In genomic region chr5:169717298-169717697, GRCh38 we compare ENCODE assay signal across 12 cellular contexts.
DNase-seq lines count a peak whose midpoint lies in the region; ATAC-seq and TF ChIP-seq lines count a peak whose summit lies in the region.
"Had no signal": no experiment of that assay in that cellular context is flagged by ENCODE, and none has a peak within 500 bp of the region (broad histone marks: within the 10 kb centered on the region; RNA-seq: fewer than 3 reads in every experiment).

No MANE protein-coding gene starts in this region.

- no peak overlapping the region for H4K8ac ChIP-seq in IMR-90 (ENCODE audit: low read depth in 2 of 2, low read length in 2 of 2)

- H3K4me2 ChIP-seq in IMR-90 (ENCODE audit: low read depth, low read length): no peak overlapping the region

- H3K36me3 ChIP-seq in ACC112 (ENCODE audit: insufficient read depth, low read length): 0 out of 2 replicates have a peak, but pooled peaks cover 2% of the 10 kb centered on the region
- no peaks in the 10 kb centered on the region for H3K36me3 ChIP-seq in IMR-90 (ENCODE audit: control insufficient read depth, insufficient read depth, low read length)

- no peak overlapping the region for H4K91ac ChIP-seq in IMR-90 (ENCODE audit: insufficient read depth, low read depth, low read length)

- H4K5ac ChIP-seq in IMR-90 (ENCODE audit: low read depth, low read length): no peak overlapping the region

- CTCF ChIA-PET in IMR-90 (lab: Yijun Ruan, JAX): interaction anchor here (0.6 to 1.5 kb wide), 2 partner anchors 188 to 263 kb away, joined by 3 to 4 read pairs; partner anchors contain the start of gene INSYN2B

- no peak overlapping the region for H2AK9ac ChIP-seq in IMR-90 (replicated peaks; ENCODE audit: low read depth, low read length, poor library complexity)

- TF ChIP-seq POLR2A in IMR-90 (IDR thresholded peaks at IDR 0.05; ENCODE audit: low read depth, low read length): no peak

- no peaks in the 10 kb centered on the region for H3K79me1 ChIP-seq in IMR-90 (ENCODE audit: low read depth in 1 of 2, low read length in 2 of 2)

- no peaks in the 10 kb centered on the region; the same call in 1 of the 2 replicates for H3K9me3 ChIP-seq in IMR-90 (ENCODE audit: control insufficient read depth, insufficient read depth, low read length)

- H3K4me3 ChIP-seq in ACC112 (ENCODE audit: low read depth, low read length) (no peak overlapping the region), IMR-90 (ENCODE audit: insufficient read depth, low read depth, low read length) (no peak overlapping the region), foreskin fibroblast (ENCODE audit: low read depth in 1 of 2, low read length in 2 of 2) (no peak overlapping the region)

- no peaks in the 10 kb centered on the region; the same call in none of the 2 replicates for H3K9me1 ChIP-seq in IMR-90 (ENCODE audit: insufficient read depth, low read length)

- H3K4me1 ChIP-seq in ACC112 (ENCODE audit: control insufficient read depth, insufficient read depth, low read length, unreplicated experiment) (peaks cover 29% of the 10 kb centered on the region), IMR-90 (ENCODE audit: control insufficient read depth, insufficient read depth, low read length) (peaks cover 10% of the 10 kb centered on the region)
- H3K4me1 ChIP-seq: parathyroid adenoma had no signal

- H3K56ac ChIP-seq in IMR-90 (ENCODE audit: extremely low read depth, insufficient read depth, low read length): no peak overlapping the region

- no peaks in the 10 kb centered on the region; the same call in 1 of the 2 replicates for H4K20me1 ChIP-seq in IMR-90 (ENCODE audit: insufficient read depth, low read length)

- intact Hi-C loops in IMR-90 (cut with micrococcal nuclease): loop anchor here (5.0 kb wide), 1 partner anchor 50 kb away; no protein-coding TSS in a partner anchor

- no peak overlapping the region; the same call in 1 of the 2 replicates for H2BK20ac ChIP-seq in IMR-90 (ENCODE audit: low read depth, low read length)

- no TSS peak for BruUV-seq in IMR-90 (replicated peaks; lab: Mats Ljungman, UMichigan)

- POLR2A ChIA-PET in IMR-90 (lab: Charles Lee; ENCODE audit: unreplicated experiment): no interaction called here

- no peak overlapping the region for H3K9ac ChIP-seq in IMR-90 (ENCODE audit: low read depth, low read length)
- H3K9ac ChIP-seq: parathyroid adenoma had no signal

- no peak overlapping the region; the same call in 1 of the 2 replicates for H2AK5ac ChIP-seq in IMR-90 (ENCODE audit: low read depth, low read length)

- H2BK120ac ChIP-seq in IMR-90 (ENCODE audit: low read depth, low read length): no peak overlapping the region

- WGBS in IMR-90 (ENCODE audit: extremely low coverage in 2 of 2, insufficient read length in 1 of 2), 2 experiments: 60% methylated on average over 1 of the region's 3 CpGs; no CpG with 5 or more reads in 1 of the 2 experiments

- in situ Hi-C loops in IMR-90 (cut with MboI; ENCODE audit: low sequenced_read_pairs): no loop called here

- TF ChIP-seq RAD21 in IMR-90 (IDR thresholded peaks at IDR 0.05; ENCODE audit: low read length): no peak

- no peak overlapping the region; the same call in 1 of the 2 replicates for H3K23ac ChIP-seq in IMR-90 (ENCODE audit: low read depth, low read length)

- H3K27ac ChIP-seq in ACC112 (ENCODE audit: low read depth, low read length) (peak overlapping the region; percentile 61), IMR-90 (ENCODE audit: insufficient read depth, low read length) (no peak overlapping the region)
- H3K27ac ChIP-seq: parathyroid adenoma had no signal

- H3K79me2 ChIP-seq in ACC112 (ENCODE audit: control insufficient read depth, insufficient read depth, low read length, unreplicated experiment): no peaks in the 10 kb centered on the region
- H3K79me2 ChIP-seq: parathyroid adenoma had no signal

- no peak overlapping the region for H2BK15ac ChIP-seq in IMR-90 (ENCODE audit: low read depth, low read length)

- ATAC-seq in IMR-90 (ENCODE audit: low read depth) (no peak), HG03378 (IDR thresholded peaks at IDR 0.05; ENCODE audit: unreplicated experiment) (no peak)

- no peak overlapping the region for H3K18ac ChIP-seq in IMR-90 (ENCODE audit: low read depth, low read length)

- H2AFZ ChIP-seq in ACC112 (ENCODE audit: low read length, unreplicated experiment) (no peak overlapping the region), IMR-90 (replicated peaks; ENCODE audit: low read length, poor library complexity) (no peak overlapping the region)
- H2AFZ ChIP-seq: parathyroid adenoma had no signal

- DNase-seq in IMR-90: peak; percentile 30
- peak; percentile 38 for DNase-seq in T1000 (lab: John Stamatoyannopoulos, UW)
- DNase-seq in foreskin fibroblast: peak; percentile 71 to 74
- no peak for DNase-seq in activated CD4-positive, CD25-positive, alpha-beta regulatory T cell (lab: John Stamatoyannopoulos, UW)
- DNase-seq in retina: no peak
- DNase-seq in NCI-H2081 (lab: John Stamatoyannopoulos, UW): no peak
- DNase-seq: activated CD4-positive, alpha-beta T cell treated with anti-CD3 and anti-CD28 coated beads, Interleukin-2, amount 50 U/mL, for 1 hour; midbrain; T-helper 1 cell had no signal

- no peak overlapping the region for H2BK5ac ChIP-seq in IMR-90 (ENCODE audit: low read depth, low read length, poor library complexity, severe bottlenecking)

- H3K14ac ChIP-seq in IMR-90 (replicated peaks; ENCODE audit: low read depth, low read length): no peak overlapping the region

- H3K27me3 ChIP-seq in ACC112 (ENCODE audit: insufficient read depth, low read length) (no peaks in the 10 kb centered on the region), IMR-90 (ENCODE audit: control insufficient read depth, insufficient read depth, low read length) (no peaks in the 10 kb centered on the region)

- dilution Hi-C loops in IMR-90 (cut with HindIII; ENCODE audit: low sequenced_read_pairs, unreplicated experiment): no loop called here

- no peak overlapping the region for H3K4ac ChIP-seq in IMR-90 (ENCODE audit: low read depth, low read length)

- no peak for TF ChIP-seq CTCF in IMR-90 (conservative IDR thresholded peaks at IDR 0.05; ENCODE audit: low read depth, low read length)
- no peak for TF ChIP-seq CTCF in foreskin fibroblast (IDR thresholded peaks at IDR 0.05; ENCODE audit: low read depth, low read length)

TF ChIP-seq in IMR-90, 13 proteins besides CTCF, POLR2A, EP300 and RAD21:
- TF ChIP-seq MXI1 (IDR thresholded peaks at IDR 0.05; ENCODE audit: borderline replicate concordance, low read depth, low read length) (no peak), BHLHE40 (IDR thresholded peaks at IDR 0.05; ENCODE audit: low read depth, low read length) (no peak), FOS (IDR thresholded peaks at IDR 0.05; ENCODE audit: low read depth, low read length) (no peak), ELK1 (IDR thresholded peaks at IDR 0.05; ENCODE audit: borderline replicate concordance, low read depth, low read length) (no peak), MAFK (IDR thresholded peaks at IDR 0.05; ENCODE audit: low read depth, low read length) (no peak), USF2 (IDR thresholded peaks at IDR 0.05; ENCODE audit: low read depth, low read length) (no peak), RFX5 (IDR thresholded peaks at IDR 0.05; ENCODE audit: low read depth, low read length) (no peak), CEBPB (IDR thresholded peaks at IDR 0.05; ENCODE audit: low read depth, low read length) (no peak), RCOR1 (IDR thresholded peaks at IDR 0.05; ENCODE audit: insufficient replicate concordance, low read length) (no peak), CHD1 (IDR thresholded peaks at IDR 0.05; ENCODE audit: low read depth, low read length) (no peak), MAZ (IDR thresholded peaks at IDR 0.05; ENCODE audit: borderline replicate concordance, low read depth, low read length) (no peak), NFE2L2 (IDR thresholded peaks at IDR 0.05; ENCODE audit: low read depth, low read length) (no peak), SMC3 (IDR thresholded peaks at IDR 0.05; ENCODE audit: low read depth, low read length) (no peak)

Comparison
In these comparisons a context has a peak if more than half of its experiments do, and no peak if none do; other contexts are left out.
1. DNase-seq: peak in IMR-90 (single experiment), T1000 (single experiment) and foreskin fibroblast (2 of 2); none in activated CD4-positive, CD25-positive, alpha-beta regulatory T cell (0 of 4), retina (single experiment) and NCI-H2081 (0 of 2).